19 cellular contexts compared by ENCODE assay signal in genomic region chr13:50682002-50682401, GRCh38.
"Had no signal": no experiment of that assay in that cellular context is flagged by ENCODE, and none has a peak within 500 bp of the region (broad histone marks: within the 10 kb centered on the region; RNA-seq: fewer than 3 reads in every experiment).

No MANE protein-coding gene starts in this region.

- H2AFZ ChIP-seq: hepatocyte, neural progenitor cell had no signal

- H3K27ac ChIP-seq: esophagus squamous epithelium, foreskin keratinocyte, hepatocyte, neural progenitor cell, ovary, right atrium auricular region, thoracic aorta had no signal

- H3K4me2 ChIP-seq: hepatocyte, neural progenitor cell had no signal

- H3K9me3 ChIP-seq: esophagus squamous epithelium, ovary, right atrium auricular region, thoracic aorta had no signal

- H3K27ac Mint-ChIP-seq: dendritic cell treated with granulocyte-macrophage colony-stimulating factor and Interleukin-4, amounts not matched to agents 40 ng/mL and 50 ng/mL, for 4 days; natural killer cell; neural progenitor cell; stimulated activated memory B cell treated with anti-CD40 and anti-IgM and Interleukin-4, amounts not matched to agents 10 μg/mL and 1 μg/mL and 100 μg/mL, for 72 hours; stimulated activated naive CD8-positive, alpha-beta T cell treated with anti-CD3 and anti-CD28 coated beads, Interleukin-15, Interleukin-2, amounts not matched to agents 100 ng/mL and 50 ng/mL, for 24 hours had no signal

- DNase-seq: esophagus squamous epithelium; foreskin keratinocyte; kidney glomerular epithelial cell; mammary epithelial cell; natural killer cell; nucleus accumbens; ovary; stimulated activated CD4-positive, alpha-beta T cell treated with anti-CD3 and anti-CD28 coated beads, Interleukin-4, amount 100 ng/mL, for 1 hour; stimulated activated CD8-positive, alpha-beta memory T cell treated with anti-CD3 and anti-CD28 coated beads, Interleukin-4, amount 100 ng/mL, for 48 hours; trophoblast cell had no signal

- ATAC-seq: foreskin keratinocyte; left lobe of liver; natural killer cell; stimulated activated memory B cell treated with anti-CD40 and anti-IgM and Interleukin-4, amounts not matched to agents 10 μg/mL and 1 μg/mL and 100 μg/mL, for 72 hours had no signal

- H3K36me3 ChIP-seq: esophagus squamous epithelium, neural progenitor cell, ovary, right atrium auricular region, thoracic aorta had no signal

- H3K9me3 Mint-ChIP-seq: dendritic cell treated with granulocyte-macrophage colony-stimulating factor and Interleukin-4, amounts not matched to agents 40 ng/mL and 50 ng/mL, for 4 days; natural killer cell; neural progenitor cell; stimulated activated memory B cell treated with anti-CD40 and anti-IgM and Interleukin-4, amounts not matched to agents 10 μg/mL and 1 μg/mL and 100 μg/mL, for 72 hours; stimulated activated naive CD8-positive, alpha-beta T cell treated with anti-CD3 and anti-CD28 coated beads, Interleukin-15, Interleukin-2, amounts not matched to agents 100 ng/mL and 50 ng/mL, for 24 hours had no signal

- H3K27me3 Mint-ChIP-seq: dendritic cell treated with granulocyte-macrophage colony-stimulating factor and Interleukin-4, amounts not matched to agents 40 ng/mL and 50 ng/mL, for 4 days; stimulated activated memory B cell treated with anti-CD40 and anti-IgM and Interleukin-4, amounts not matched to agents 10 μg/mL and 1 μg/mL and 100 μg/mL, for 72 hours; stimulated activated naive CD8-positive, alpha-beta T cell treated with anti-CD3 and anti-CD28 coated beads, Interleukin-15, Interleukin-2, amounts not matched to agents 100 ng/mL and 50 ng/mL, for 24 hours had no signal

- H3K4me1 ChIP-seq: foreskin keratinocyte had no signal

- FAIRE-seq: colon had no signal

- H3K27me3 ChIP-seq: esophagus squamous epithelium, foreskin keratinocyte, hepatocyte, neural progenitor cell, ovary, right atrium auricular region had no signal

- H3K36me3 Mint-ChIP-seq: natural killer cell; neural progenitor cell; stimulated activated memory B cell treated with anti-CD40 and anti-IgM and Interleukin-4, amounts not matched to agents 10 μg/mL and 1 μg/mL and 100 μg/mL, for 72 hours had no signal

- H3K4me3 ChIP-seq: esophagus squamous epithelium, hepatocyte, neural progenitor cell, ovary, right atrium auricular region, thoracic aorta had no signal

- H3K9ac ChIP-seq: neural progenitor cell had no signal

- H3K4me3 Mint-ChIP-seq: dendritic cell treated with granulocyte-macrophage colony-stimulating factor and Interleukin-4, amounts not matched to agents 40 ng/mL and 50 ng/mL, for 4 days; natural killer cell; neural progenitor cell; stimulated activated memory B cell treated with anti-CD40 and anti-IgM and Interleukin-4, amounts not matched to agents 10 μg/mL and 1 μg/mL and 100 μg/mL, for 72 hours; stimulated activated naive CD8-positive, alpha-beta T cell treated with anti-CD3 and anti-CD28 coated beads, Interleukin-15, Interleukin-2, amounts not matched to agents 100 ng/mL and 50 ng/mL, for 24 hours had no signal

- H3K79me2 ChIP-seq: hepatocyte had no signal
